Comparison of ENCODE assay signal across 1 cellular context in the genomic region with DNA sequence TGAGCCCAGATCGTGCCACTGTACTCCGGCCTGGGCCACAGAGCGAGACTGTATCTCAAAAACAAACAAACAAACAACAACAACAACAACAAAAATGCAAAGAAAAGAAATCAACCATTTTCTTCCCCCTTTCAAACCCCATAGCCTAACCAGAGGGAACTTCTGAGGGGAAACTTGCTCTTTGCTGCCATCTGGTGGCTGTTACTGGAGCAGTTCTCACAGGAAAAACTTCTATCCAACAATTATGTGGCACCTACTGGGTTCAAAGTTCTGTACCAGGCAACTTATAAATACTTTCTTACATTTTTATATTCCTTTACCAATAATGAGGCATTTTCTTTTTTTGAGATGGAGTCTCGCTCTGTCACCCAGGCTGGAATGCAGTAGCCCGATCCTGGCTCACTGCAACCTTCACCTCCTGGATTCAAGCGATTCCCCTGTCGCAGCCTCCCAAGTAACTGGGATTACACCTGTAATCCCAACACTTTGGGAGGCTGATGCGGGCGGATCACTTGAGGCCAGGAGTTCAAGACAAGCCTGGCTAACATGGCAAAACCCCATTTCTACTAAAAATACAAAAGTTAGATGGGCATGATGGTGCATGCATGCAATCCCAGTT.
TF ChIP-seq lines count a peak whose summit lies in the region.

No MANE protein-coding gene starts in this region.

TF ChIP-seq in SK-N-SH treated with all-trans-retinoic acid at 6 μM for 48 hours, 23 proteins besides CTCF, POLR2A, EP300 and RAD21 (continued from another document):
- TF ChIP-seq CSRNP3 (CRISPR knock-in tag; IDR thresholded peaks at IDR 0.05): no peak
- TF ChIP-seq TCF4 (CRISPR knock-in tag; IDR thresholded peaks at IDR 0.05; ENCODE audit: borderline replicate concordance): no peak
- no peak for TF ChIP-seq PPARA (CRISPR knock-in tag; IDR thresholded peaks at IDR 0.05; ENCODE audit: borderline replicate concordance)
